10 cellular contexts compared by ENCODE assay signal in the genomic region with DNA sequence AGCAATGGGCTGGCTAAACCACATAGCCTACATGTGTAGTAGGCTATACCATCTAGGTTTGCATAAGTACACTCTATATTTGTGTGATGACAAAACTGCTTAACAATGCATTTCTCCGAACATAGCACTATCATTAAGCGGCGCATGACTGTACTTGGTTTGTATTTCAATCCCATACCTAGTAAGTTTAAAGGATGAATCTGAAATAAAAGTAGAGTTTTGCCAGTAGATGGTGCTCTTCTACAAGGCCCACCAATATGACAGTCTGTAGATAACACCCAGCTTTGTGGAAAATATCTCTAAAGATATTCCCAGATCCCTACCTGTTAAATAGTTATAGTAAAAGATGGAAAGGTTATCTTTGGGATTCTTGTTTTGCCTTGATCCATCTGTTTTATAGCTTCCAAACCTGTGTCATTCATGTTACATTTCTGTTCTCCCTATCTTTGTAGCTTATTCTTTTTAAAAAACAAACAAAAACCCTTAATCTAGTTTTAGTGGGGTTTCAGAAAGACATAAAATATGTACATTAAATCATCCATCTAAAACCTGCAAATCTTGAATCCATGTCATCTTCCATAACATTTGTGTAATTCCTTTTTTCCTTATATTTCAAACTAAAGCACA. TPM values are rescaled to one million over a fixed set of nuclear protein-coding genes. Genes with fewer than 3 reads are reported as not detected.
DNase-seq lines count a peak whose midpoint lies in the region; ATAC-seq and TF ChIP-seq lines count a peak whose summit lies in the region.
"Had no signal": no experiment of that assay in that cellular context is flagged by ENCODE, and none has a peak within 500 bp of the region (broad histone marks: within the 10 kb centered on the region; RNA-seq: fewer than 3 reads in every experiment).

No MANE protein-coding gene starts in this region.

- no peaks in the 10 kb centered on the region for H4K20me1 ChIP-seq in neural progenitor cell (ENCODE audit: low read depth)

- H3K4me1 Mint-ChIP-seq in neural progenitor cell: no peaks in the 10 kb centered on the region

- H3K4me3 Mint-ChIP-seq in neural progenitor cell: no peak overlapping the region
- H3K4me3 Mint-ChIP-seq: activated naive CD8-positive, alpha-beta T cell; CD8-positive, alpha-beta memory T cell had no signal

- TF ChIP-seq CTCF in epithelial cell of proximal tubule (conservative IDR thresholded peaks at IDR 0.05; ENCODE audit: low read depth, low read length): peak; percentile 74
- TF ChIP-seq CTCF in neural progenitor cell (IDR thresholded peaks at IDR 0.05): peak; percentile 75

- H3K9me3 ChIP-seq in neural progenitor cell (ENCODE audit: low read depth): no peaks in the 10 kb centered on the region

- no peak overlapping the region for H2AFZ ChIP-seq in neural progenitor cell (replicated peaks)

- no peaks in the 10 kb centered on the region for H3K27me3 Mint-ChIP-seq in neural progenitor cell (ENCODE audit: insufficient read depth, low read depth)
- H3K27me3 Mint-ChIP-seq: activated naive CD8-positive, alpha-beta T cell; CD8-positive, alpha-beta memory T cell had no signal

- H3K27ac Mint-ChIP-seq in neural progenitor cell: no peak overlapping the region
- H3K27ac Mint-ChIP-seq: activated naive CD8-positive, alpha-beta T cell; CD8-positive, alpha-beta memory T cell had no signal

- no peaks in the 10 kb centered on the region for H3K79me2 ChIP-seq in neural progenitor cell (ENCODE audit: low read depth)

- H3K9ac ChIP-seq in neural progenitor cell: no peak overlapping the region

- H3K4me3 ChIP-seq in epithelial cell of proximal tubule (ENCODE audit: low read depth, low read length) (no peak overlapping the region), neural progenitor cell (no peak overlapping the region)

- no peaks in the 10 kb centered on the region for H3F3A ChIP-seq in neural progenitor cell (ENCODE audit: low read depth)

- ATAC-seq in GM21576 (IDR thresholded peaks at IDR 0.05; ENCODE audit: unreplicated experiment): peak; percentile 46

- H3K27me3 ChIP-seq in neural progenitor cell: no peaks in the 10 kb centered on the region

- H3K9me3 Mint-ChIP-seq in neural progenitor cell: no peaks in the 10 kb centered on the region
- H3K9me3 Mint-ChIP-seq: CD8-positive, alpha-beta memory T cell had no signal

- in situ Hi-C loops in KBM-7 (cut with MboI; ENCODE audit: low pct_unique_long_range_greater_than_20kb, low sequenced_read_pairs): no loop called here

- no peak overlapping the region for H3K27ac ChIP-seq in neural progenitor cell

- DNase-seq in NCI-H2029 treated with DMSO at 0.1 percent for 48 hours (lab: John Stamatoyannopoulos, UW) (peak; percentile 19), NCI-H2029 (lab: John Stamatoyannopoulos, UW) (no peak), KBM-7 (peak; percentile 71), RPMI8226 (peak; percentile 40), epithelial cell of proximal tubule (ENCODE audit: low read depth) (no peak), neural progenitor cell (ENCODE audit: low spot score) (peak; percentile 44)
- no peak for DNase-seq in activated T-cell treated with anti-CD3 and anti-CD28 coated beads, Interleukin-2, amount 50 U/mL, for 1 hour

- H3K36me3 Mint-ChIP-seq in neural progenitor cell: peaks cover 11% of the 10 kb centered on the region

- no peak overlapping the region for H3K4me2 ChIP-seq in neural progenitor cell

- no peaks in the 10 kb centered on the region for H3K4me1 ChIP-seq in neural progenitor cell

- H3K36me3 ChIP-seq in neural progenitor cell: peaks cover 27% of the 10 kb centered on the region

RNA-seq across cellular contexts. Expression of a gene that starts 20.7 kb away (rescaled TPM):
- total RNA-seq in epithelial cell of proximal tubule (6.0 and 8.1 TPM in 2 replicates), neural progenitor cell (ENCODE audit: low replicate concordance) (13.9 and 21.9 TPM in 2 replicates)

RNA-seq across cellular contexts. Expression of a gene that starts 33.9 kb away (rescaled TPM):
- total RNA-seq in epithelial cell of proximal tubule: 38.6 and 39.6 TPM in 2 replicates
- total RNA-seq in neural progenitor cell (ENCODE audit: low replicate concordance): 95.5 and 146 TPM in 2 replicates

Comparison
In these comparisons a context has a peak if more than half of its experiments do, and no peak if none do; other contexts are left out.
1. DNase-seq: peak in NCI-H2029 treated with DMSO at 0.1 percent for 48 hours (single experiment), KBM-7 (single experiment), RPMI8226 (single experiment) and neural progenitor cell (single experiment); none in NCI-H2029 (single experiment), epithelial cell of proximal tubule (single experiment) and activated T-cell treated with anti-CD3 and anti-CD28 coated beads, Interleukin-2, amount 50 U/mL, for 1 hour (single experiment).